8 cellular contexts compared by ENCODE assay signal in genomic region chr1:46446646-46447498, GRCh38. TPM values are rescaled to one million over a fixed set of nuclear protein-coding genes. Genes with fewer than 3 reads are reported as not detected.
DNase-seq lines count a peak whose midpoint lies in the region; ATAC-seq and TF ChIP-seq lines count a peak whose summit lies in the region.

No MANE protein-coding gene starts in this region.

- no peak overlapping the region for H3K27ac ChIP-seq in AG04450 (ENCODE audit: low read depth, low read length)

- H3K27me3 Mint-ChIP-seq in central memory CD8-positive, alpha-beta T cell: peaks cover 63% of the 10 kb centered on the region

- ATAC-seq in GM21786 (IDR thresholded peaks at IDR 0.05; ENCODE audit: unreplicated experiment): peak; percentile 41
- ATAC-seq in central memory CD8-positive, alpha-beta T cell (replicated peaks; ENCODE audit: extremely low read depth, poor library complexity, severe bottlenecking): no peak
- no peak for ATAC-seq in GM21717 (IDR thresholded peaks at IDR 0.05; ENCODE audit: unreplicated experiment)

- H3K36me3 ChIP-seq in kidney epithelial cell (ENCODE audit: control insufficient read depth, insufficient read depth, low read length): no peaks in the 10 kb centered on the region

- no peaks in the 10 kb centered on the region; the same call in 1 of the 2 replicates for H3K9me3 ChIP-seq in AG04450 (ENCODE audit: control insufficient read depth, insufficient read depth, low read length)

- DNase-seq in AG04450 (ENCODE audit: low read depth, low spot score) (peak; percentile 10), NCI-H2196 treated with DMSO at 0.1 percent for 48 hours (lab: John Stamatoyannopoulos, UW; ENCODE audit: unreplicated experiment) (peak; percentile 24), kidney epithelial cell (ENCODE audit: low read depth) (peak; percentile 25)
- DNase-seq in activated CD4-positive, alpha-beta T cell treated with anti-CD3 and anti-CD28 coated beads for 1 hour: peak; percentile 57
- peak; percentile 58 to 62 for DNase-seq in central memory CD8-positive, alpha-beta T cell (ENCODE audit: low spot score in 2 of 2)
- DNase-seq in stimulated activated CD4-positive, alpha-beta T cell treated with anti-CD3 and anti-CD28 coated beads, Interleukin-2, amount 100 ng/mL, for 24 hours: peak; percentile 86 to 89

- no peak overlapping the region for H3K27ac Mint-ChIP-seq in central memory CD8-positive, alpha-beta T cell (ENCODE audit: low read depth)

- H3K36me3 Mint-ChIP-seq in central memory CD8-positive, alpha-beta T cell (ENCODE audit: insufficient read depth): no peaks in the 10 kb centered on the region

- no peak overlapping the region for H3K4me3 Mint-ChIP-seq in central memory CD8-positive, alpha-beta T cell

- TF ChIP-seq CTCF in AG04450 (IDR thresholded peaks at IDR 0.05; ENCODE audit: low read depth, low read length) (peak; percentile 87), kidney epithelial cell (IDR thresholded peaks at IDR 0.05; ENCODE audit: insufficient read depth, low read length, poor library complexity, severe bottlenecking) (peak; percentile 92)

- H3K4me1 Mint-ChIP-seq in central memory CD8-positive, alpha-beta T cell: peaks cover 25% of the 10 kb centered on the region

- POLR2A ChIA-PET in AG04450 (lab: Yijun Ruan, JAX): no interaction called here

- no peaks in the 10 kb centered on the region for H3K9me3 Mint-ChIP-seq in central memory CD8-positive, alpha-beta T cell

- CTCF ChIA-PET in AG04450 (lab: Charles Lee): interaction anchor here (0.5 to 10.0 kb wide), 44 partner anchors 9 to 327 kb away, joined by 3 to 159 read pairs (median 4); a partner anchor contains a TSS

- H3K4me3 ChIP-seq in AG04450 (ENCODE audit: low read depth, low read length) (no peak overlapping the region), kidney epithelial cell (ENCODE audit: low read depth, low read length) (no peak overlapping the region)

- H3K27me3 ChIP-seq in AG04450 (ENCODE audit: control insufficient read depth, insufficient read depth, low read length) (peaks cover 68% of the 10 kb centered on the region), kidney epithelial cell (ENCODE audit: control insufficient read depth, insufficient read depth, low read length) (peaks cover 49% of the 10 kb centered on the region)

RNA-seq across cellular contexts. Expression of gene DMBX1, which starts 42.8 kb away (rescaled TPM):
- not detected in 2 replicates for polyA plus RNA-seq in AG04450 (2011; rRNA removed)
- not detected in 2 replicates for polyA minus RNA-seq in AG04450 (2011; rRNA and poly(A)+ RNA removed)
- total RNA-seq in kidney epithelial cell: 0.04 TPM in 1 of 2 replicates, not detected in the other

RNA-seq across cellular contexts. Expression of gene FAAH, which starts 52.8 kb away (rescaled TPM):
- 0.06 and 0.21 TPM in 2 replicates for polyA plus RNA-seq in AG04450 (2011; rRNA removed)
- 0.26 TPM in 1 of 2 replicates, not detected in the other for polyA minus RNA-seq in AG04450 (2011; rRNA and poly(A)+ RNA removed)
- 8.5 and 16.6 TPM in 2 replicates for total RNA-seq in kidney epithelial cell

Comparison
In these comparisons a context has a peak if more than half of its experiments do, and no peak if none do; other contexts are left out.
1. DNase-seq: peak in every context shown above with its lines; median percentile 88 in stimulated activated CD4-positive, alpha-beta T cell treated with anti-CD3 and anti-CD28 coated beads, Interleukin-2, amount 100 ng/mL, for 24 hours; 60 in central memory CD8-positive, alpha-beta T cell; 57 in activated CD4-positive, alpha-beta T cell treated with anti-CD3 and anti-CD28 coated beads for 1 hour; 25 in kidney epithelial cell; 24 in NCI-H2196 treated with DMSO at 0.1 percent for 48 hours; 10 in AG04450.